In genomic region chr2:1738163-1738562, GRCh38 we compare ENCODE assay signal across 1 cellular context.
TF ChIP-seq lines count a peak whose summit lies in the region.

No MANE protein-coding gene starts in this region.

TF ChIP-seq in SK-N-SH treated with all-trans-retinoic acid at 6 μM for 48 hours, 23 proteins besides CTCF, POLR2A, EP300 and RAD21 (continued from another document):
- no peak for TF ChIP-seq TSHZ2 (CRISPR knock-in tag; IDR thresholded peaks at IDR 0.05)
- no peak for TF ChIP-seq ZNF70 (CRISPR knock-in tag; IDR thresholded peaks at IDR 0.05)
- no peak for TF ChIP-seq PPARA (CRISPR knock-in tag; IDR thresholded peaks at IDR 0.05; ENCODE audit: borderline replicate concordance)
- no peak for TF ChIP-seq ZNF565 (CRISPR knock-in tag; conservative IDR thresholded peaks at IDR 0.05; ENCODE audit: low read depth)
- no peak for TF ChIP-seq POU6F1 (CRISPR knock-in tag; IDR thresholded peaks at IDR 0.05; ENCODE audit: borderline replicate concordance, low read depth)
- TF ChIP-seq CREB5 (CRISPR knock-in tag; IDR thresholded peaks at IDR 0.05; ENCODE audit: low read depth): no peak
- TF ChIP-seq BACH2 (CRISPR knock-in tag; IDR thresholded peaks at IDR 0.05; ENCODE audit: borderline replicate concordance): no peak
- TF ChIP-seq CSDC2 (CRISPR knock-in tag; IDR thresholded peaks at IDR 0.05): no peak
- TF ChIP-seq OSR1 (CRISPR knock-in tag; IDR thresholded peaks at IDR 0.05): no peak
